In genomic region chr4:143524211-143524610, GRCh38 we compare ENCODE assay signal across 21 cellular contexts.
"Had no signal": no experiment of that assay in that cellular context is flagged by ENCODE, and none has a peak within 500 bp of the region (broad histone marks: within the 10 kb centered on the region; RNA-seq: fewer than 3 reads in every experiment).

No MANE protein-coding gene starts in this region.

- DNase-seq: IMR-90, Kasumi-1, MM.1S, NCI-H1092 treated with DMSO at 0.1 percent for 48 hours, NCI-H1436, NCI-H187, NCI-H2029, NCI-H2081 treated with DMSO at 0.1 percent for 48 hours, NCI-H2171, NCI-H226, NCI-H446, NCI-H510A, NCI-H524 treated with DMSO at 0.1 percent for 48 hours, NCI-H69, NCI-H774, SHP77 treated with DMSO at 0.1 percent for 48 hours had no signal

- H3K4me1 ChIP-seq: SJSA1 had no signal

- ATAC-seq: HepG2, Right ventricle myocardium inferior had no signal

- H3K27ac ChIP-seq: KMS-11, SJSA1, SK-N-MC had no signal

- H3K4me3 ChIP-seq: SJSA1, SK-N-MC had no signal

- H3K27me3 ChIP-seq: SJSA1 had no signal

- H3K9me3 ChIP-seq: SJSA1 had no signal

- FAIRE-seq: HepG2 had no signal
